Comparison of ENCODE assay signal across 20 cellular contexts in genomic region chr6:44048277-44048676, GRCh38.
DNase-seq lines count a peak whose midpoint lies in the region; ATAC-seq and TF ChIP-seq lines count a peak whose summit lies in the region.
"Had no signal": no experiment of that assay in that cellular context is flagged by ENCODE, and none has a peak within 500 bp of the region (broad histone marks: within the 10 kb centered on the region; RNA-seq: fewer than 3 reads in every experiment).

No MANE protein-coding gene starts in this region.

- no CpG with 5 or more reads among the region's 6 CpGs for WGBS in neuronal stem cell (ENCODE audit: extremely low coverage in 2 of 2, insufficient read length in 2 of 2, insufficient replicate concordance in 1 of 2), 2 donors

- CTCF ChIA-PET in activated CD8-positive, alpha-beta memory T cell treated with anti-CD3 and anti-CD28 coated beads, Interleukin-2, amount 10 ng/mL, durations not matched to agents 7 days and 5 days (lab: Charles Lee): interaction anchor here (1.0 kb wide), 1 partner anchor 274 kb away, joined by 4 read pairs; no protein-coding TSS in a partner anchor

- H3K4ac ChIP-seq in neuronal stem cell (ENCODE audit: low read length): no peak overlapping the region

- no peak overlapping the region for H3K18ac ChIP-seq in neuronal stem cell (ENCODE audit: low read length)

- H3K14ac ChIP-seq in neuronal stem cell (ENCODE audit: low read length): no peak overlapping the region

- no peak overlapping the region for H2BK120ac ChIP-seq in neuronal stem cell (ENCODE audit: low read depth, low read length)

- no peak overlapping the region for H2AFZ ChIP-seq in neuronal stem cell (ENCODE audit: low read length)

- H2BK12ac ChIP-seq in neuronal stem cell (ENCODE audit: low read length): no peak overlapping the region

- no peak for TF ChIP-seq POLR2A in vagina (IDR thresholded peaks at IDR 0.05)

- H3K36me3 ChIP-seq in neuronal stem cell (replicated peaks in 1 of 2; ENCODE audit: control insufficient read depth in 2 of 2, insufficient read depth in 2 of 2, low read length in 2 of 2) (no peaks in the 10 kb centered on the region), vagina (no peaks in the 10 kb centered on the region)

- TF ChIP-seq CTCF in vagina (IDR thresholded peaks at IDR 0.05): no peak
- no peak for TF ChIP-seq CTCF in type B pancreatic cell (conservative IDR thresholded peaks at IDR 0.05)

- no peak overlapping the region for H3K4me3 Mint-ChIP-seq in activated T-helper 2 cell treated with anti-CD3 and anti-CD28 coated beads, Interferon-gamma antibody, Interleukin-2, Interleukin-4, amounts not matched to agents 10 μg/mL and 5 μg/mL and 100 μg/mL, durations not matched to agents 14 hours and 24 hours and 36 hours (ENCODE audit: low read depth)
- no peak overlapping the region for H3K4me3 Mint-ChIP-seq in activated CD8-positive, alpha-beta memory T cell treated with anti-CD3 and anti-CD28 coated beads, Interleukin-2, amount 10 ng/mL, durations not matched to agents 7 days and 5 days
- no peak overlapping the region for H3K4me3 Mint-ChIP-seq in type B pancreatic cell
- H3K4me3 Mint-ChIP-seq: IgD-negative memory B cell had no signal

- H3K9me3 ChIP-seq in neuronal stem cell (replicated peaks in 1 of 2; ENCODE audit: control insufficient read depth in 2 of 2, insufficient read depth in 1 of 2, low read depth in 1 of 2, low read length in 2 of 2): peaks cover 0 to 3% of the 10 kb centered on the region in 2 donors
- no peaks in the 10 kb centered on the region for H3K9me3 ChIP-seq in vagina

- H3K4me3 ChIP-seq in neuronal stem cell (ENCODE audit: low read length in 2 of 2): no peak overlapping the region
- H3K4me3 ChIP-seq in vagina: no peak overlapping the region
- H3K4me3 ChIP-seq: GM12878 had no signal

- H3K4me1 ChIP-seq in neuronal stem cell (ENCODE audit: control insufficient read depth in 2 of 2, insufficient read depth in 1 of 2, low read depth in 1 of 2, low read length in 2 of 2) (peaks cover 16 to 29% of the 10 kb centered on the region in 2 donors), vagina (peaks cover 64% of the 10 kb centered on the region)

- H2AK5ac ChIP-seq in neuronal stem cell (ENCODE audit: low read depth, low read length): peak overlapping the region; percentile 8

- peak overlapping the region; percentile 40 for H4K91ac ChIP-seq in neuronal stem cell (ENCODE audit: low read depth, low read length, poor library complexity)

- H4K8ac ChIP-seq in neuronal stem cell (ENCODE audit: low read depth, low read length): no peak overlapping the region

- no peak overlapping the region for H3K9ac ChIP-seq in neuronal stem cell (ENCODE audit: low read depth, low read length, poor library complexity)

- H2BK5ac ChIP-seq in neuronal stem cell (ENCODE audit: low read length): no peak overlapping the region

- peak overlapping the region; percentile 79 for H2BK15ac ChIP-seq in neuronal stem cell (ENCODE audit: low read length)

- no peak for ATAC-seq in left cardiac atrium
- ATAC-seq in GM19023 (IDR thresholded peaks at IDR 0.05; ENCODE audit: unreplicated experiment): no peak
- no peak for ATAC-seq in activated CD8-positive, alpha-beta memory T cell treated with anti-CD3 and anti-CD28 coated beads, Interleukin-2, amount 10 ng/mL, durations not matched to agents 7 days and 5 days
- ATAC-seq: Panc1, SK-N-SH treated with all-trans-retinoic acid at 6 μM for 48 hours had no signal

- no peaks in the 10 kb centered on the region for H3K36me3 Mint-ChIP-seq in activated T-helper 2 cell treated with anti-CD3 and anti-CD28 coated beads, Interferon-gamma antibody, Interleukin-2, Interleukin-4, amounts not matched to agents 10 μg/mL and 5 μg/mL and 100 μg/mL, durations not matched to agents 14 hours and 24 hours and 36 hours (ENCODE audit: low read depth)
- no peaks in the 10 kb centered on the region for H3K36me3 Mint-ChIP-seq in activated CD8-positive, alpha-beta memory T cell treated with anti-CD3 and anti-CD28 coated beads, Interleukin-2, amount 10 ng/mL, durations not matched to agents 7 days and 5 days
- no peaks in the 10 kb centered on the region for H3K36me3 Mint-ChIP-seq in type B pancreatic cell
- H3K36me3 Mint-ChIP-seq: IgD-negative memory B cell had no signal

- H3K4me2 ChIP-seq in neuronal stem cell (ENCODE audit: insufficient read depth, low read length, poor library complexity, severe bottlenecking): no peak overlapping the region

- no peaks in the 10 kb centered on the region for H3K9me3 Mint-ChIP-seq in activated T-helper 2 cell treated with anti-CD3 and anti-CD28 coated beads, Interferon-gamma antibody, Interleukin-2, Interleukin-4, amounts not matched to agents 10 μg/mL and 5 μg/mL and 100 μg/mL, durations not matched to agents 14 hours and 24 hours and 36 hours
- no peaks in the 10 kb centered on the region for H3K9me3 Mint-ChIP-seq in activated CD8-positive, alpha-beta memory T cell treated with anti-CD3 and anti-CD28 coated beads, Interleukin-2, amount 10 ng/mL, durations not matched to agents 7 days and 5 days (ENCODE audit: low read depth)
- no peaks in the 10 kb centered on the region for H3K9me3 Mint-ChIP-seq in type B pancreatic cell
- H3K9me3 Mint-ChIP-seq: CD14-positive monocyte, HFFc6, IgD-negative memory B cell had no signal

- H3K27ac ChIP-seq in neuronal stem cell (replicated peaks; ENCODE audit: low read length) (no peak overlapping the region), vagina (peak overlapping the region; percentile 79)

- H3K27me3 Mint-ChIP-seq in activated T-helper 2 cell treated with anti-CD3 and anti-CD28 coated beads, Interferon-gamma antibody, Interleukin-2, Interleukin-4, amounts not matched to agents 10 μg/mL and 5 μg/mL and 100 μg/mL, durations not matched to agents 14 hours and 24 hours and 36 hours (ENCODE audit: low read depth): no peaks in the 10 kb centered on the region
- peaks cover 5% of the 10 kb centered on the region for H3K27me3 Mint-ChIP-seq in activated CD8-positive, alpha-beta memory T cell treated with anti-CD3 and anti-CD28 coated beads, Interleukin-2, amount 10 ng/mL, durations not matched to agents 7 days and 5 days
- H3K27me3 Mint-ChIP-seq in type B pancreatic cell: no peaks in the 10 kb centered on the region
- H3K27me3 Mint-ChIP-seq: IgD-negative memory B cell had no signal

- H3K27me3 ChIP-seq in neuronal stem cell (ENCODE audit: control insufficient read depth in 3 of 3, insufficient read depth in 3 of 3, low read depth in 1 of 3, low read length in 3 of 3) (peaks cover 0 to 27% (median 0%) of the 10 kb centered on the region in 3 experiments), vagina (no peaks in the 10 kb centered on the region)

- H3K4me1 Mint-ChIP-seq in activated T-helper 2 cell treated with anti-CD3 and anti-CD28 coated beads, Interferon-gamma antibody, Interleukin-2, Interleukin-4, amounts not matched to agents 10 μg/mL and 5 μg/mL and 100 μg/mL, durations not matched to agents 14 hours and 24 hours and 36 hours (ENCODE audit: low read depth): peaks cover 25% of the 10 kb centered on the region
- H3K4me1 Mint-ChIP-seq in activated CD8-positive, alpha-beta memory T cell treated with anti-CD3 and anti-CD28 coated beads, Interleukin-2, amount 10 ng/mL, durations not matched to agents 7 days and 5 days: peaks cover 19% of the 10 kb centered on the region
- peaks cover 33% of the 10 kb centered on the region for H3K4me1 Mint-ChIP-seq in type B pancreatic cell (ENCODE audit: unreplicated experiment)
- H3K4me1 Mint-ChIP-seq: IgD-negative memory B cell had no signal

- DNase-seq in cardiac septum (ENCODE audit: low spot score) (peak; percentile 44), left cardiac atrium (no peak), neuronal stem cell (ENCODE audit: low spot score) (no peak), vagina (ENCODE audit: extremely low spot score in 2 of 2) (no peak), type B pancreatic cell (ENCODE audit: extremely low spot score, unreplicated experiment) (no peak)
- DNase-seq in activated T-helper 2 cell treated with anti-CD3 and anti-CD28 coated beads, Interferon-gamma antibody, Interleukin-2, Interleukin-4, amounts not matched to agents 10 μg/mL and 5 μg/mL and 100 μg/mL, durations not matched to agents 14 hours and 24 hours and 36 hours (ENCODE audit: low spot score): no peak
- no peak for DNase-seq in activated CD8-positive, alpha-beta memory T cell treated with anti-CD3 and anti-CD28 coated beads, Interleukin-2, amount 10 ng/mL, durations not matched to agents 7 days and 5 days
- DNase-seq: DMS 273 treated with DMSO at 0.1 percent for 48 hours, GDM1, HFFc6, NCI-H146, NCI-H2081, NCI-H774, SHP77 had no signal

- no peaks in the 10 kb centered on the region for H3K79me1 ChIP-seq in neuronal stem cell (ENCODE audit: low read depth, low read length)

- peak overlapping the region; percentile 90 for H3K27ac Mint-ChIP-seq in activated T-helper 2 cell treated with anti-CD3 and anti-CD28 coated beads, Interferon-gamma antibody, Interleukin-2, Interleukin-4, amounts not matched to agents 10 μg/mL and 5 μg/mL and 100 μg/mL, durations not matched to agents 14 hours and 24 hours and 36 hours
- H3K27ac Mint-ChIP-seq in activated CD8-positive, alpha-beta memory T cell treated with anti-CD3 and anti-CD28 coated beads, Interleukin-2, amount 10 ng/mL, durations not matched to agents 7 days and 5 days: no peak overlapping the region
- no peak overlapping the region for H3K27ac Mint-ChIP-seq in type B pancreatic cell
- H3K27ac Mint-ChIP-seq: IgD-negative memory B cell had no signal

- intact Hi-C loops in cardiac septum (cut with DNase I) (loop anchor here (5.0 kb wide), 2 partner anchors 41 to 56 kb away; no protein-coding TSS in a partner anchor), left cardiac atrium (cut with DNase I) (no loop called here), vagina (cut with DNase I) (no loop called here)
- intact Hi-C loops in activated T-helper 2 cell treated with anti-CD3 and anti-CD28 coated beads, Interferon-gamma antibody, Interleukin-2, Interleukin-4, amounts not matched to agents 10 μg/mL and 5 μg/mL and 100 μg/mL, durations not matched to agents 14 hours and 24 hours and 36 hours (cut with micrococcal nuclease): loop anchor here (2.0 kb wide), 1 partner anchor 27 kb away; no protein-coding TSS in a partner anchor

- H3K23ac ChIP-seq in neuronal stem cell (ENCODE audit: low read depth, low read length, poor library complexity): peak overlapping the region; percentile 87

Comparison
In these comparisons a context has a peak if more than half of its experiments do, and no peak if none do; other contexts are left out.
1. intact Hi-C loops: an anchor here in cardiac septum (5.0 kb wide) and activated T-helper 2 cell treated with anti-CD3 and anti-CD28 coated beads, Interferon-gamma antibody, Interleukin-2, Interleukin-4, amounts not matched to agents 10 μg/mL and 5 μg/mL and 100 μg/mL, durations not matched to agents 14 hours and 24 hours and 36 hours (2.0 kb wide); none called in left cardiac atrium and vagina.